ENCODE assay signal across 24 cellular contexts in the genomic region with DNA sequence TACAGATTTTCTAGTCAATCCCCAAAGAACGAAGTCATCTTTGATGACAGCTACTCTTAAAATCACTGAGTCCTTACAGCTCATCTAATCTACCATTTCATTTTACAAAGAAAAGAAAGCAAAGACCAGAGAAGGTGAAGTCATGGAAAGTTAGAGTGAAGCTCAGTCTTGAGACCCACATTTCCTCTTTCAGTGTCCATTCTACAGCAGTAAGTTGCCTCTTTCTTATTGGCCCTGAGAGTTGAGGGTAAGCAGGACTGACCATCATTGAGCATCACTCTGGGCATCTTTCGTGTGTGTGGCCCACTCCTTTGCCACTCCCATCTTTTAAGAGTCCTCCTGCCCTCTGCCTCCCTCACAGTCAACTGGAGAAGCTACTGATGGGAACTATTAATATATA.
"Had no signal": no experiment of that assay in that cellular context is flagged by ENCODE, and none has a peak within 500 bp of the region (broad histone marks: within the 10 kb centered on the region; RNA-seq: fewer than 3 reads in every experiment).

No MANE protein-coding gene starts in this region.

- H3K4me1 Mint-ChIP-seq: mesothelial cell of epicardium had no signal

- DNase-seq: colonic mucosa; cortex of kidney; effector CD8-positive, alpha-beta T cell; effector memory CD8-positive, alpha-beta T cell; endodermal cell; erythroblast; esophagus squamous epithelium; foreskin fibroblast; foreskin melanocyte; gastrocnemius medialis; glutamatergic neuron; head of caudate nucleus; heart right ventricle; hippocampal formation; left cardiac atrium; left lung; left ventricle myocardium superior; lower lobe of right lung; mesenchymal stem cell; mucosa of descending colon; naive B cell had no signal

- H3K36me3 Mint-ChIP-seq: mesothelial cell of epicardium had no signal

- H3K4me3 Mint-ChIP-seq: dendritic cell treated with granulocyte-macrophage colony-stimulating factor and Interleukin-4, amounts not matched to agents 40 ng/mL and 50 ng/mL, for 4 days; effector memory CD8-positive, alpha-beta T cell; endodermal cell; mesothelial cell of epicardium; naive B cell had no signal

- H3K27ac Mint-ChIP-seq: dendritic cell treated with granulocyte-macrophage colony-stimulating factor and Interleukin-4, amounts not matched to agents 40 ng/mL and 50 ng/mL, for 4 days; effector memory CD8-positive, alpha-beta T cell; endodermal cell; mesothelial cell of epicardium had no signal

- ATAC-seq: effector memory CD8-positive, alpha-beta T cell; esophagus mucosa; gastrocnemius medialis; heart right ventricle; left cardiac atrium; left lung; left ventricle myocardium superior; lower lobe of right lung; mucosa of descending colon had no signal

- H3K9me3 Mint-ChIP-seq: effector memory CD8-positive, alpha-beta T cell; endodermal cell; mesothelial cell of epicardium had no signal
